ENCODE assay signal across 8 cellular contexts in the genomic region with DNA sequence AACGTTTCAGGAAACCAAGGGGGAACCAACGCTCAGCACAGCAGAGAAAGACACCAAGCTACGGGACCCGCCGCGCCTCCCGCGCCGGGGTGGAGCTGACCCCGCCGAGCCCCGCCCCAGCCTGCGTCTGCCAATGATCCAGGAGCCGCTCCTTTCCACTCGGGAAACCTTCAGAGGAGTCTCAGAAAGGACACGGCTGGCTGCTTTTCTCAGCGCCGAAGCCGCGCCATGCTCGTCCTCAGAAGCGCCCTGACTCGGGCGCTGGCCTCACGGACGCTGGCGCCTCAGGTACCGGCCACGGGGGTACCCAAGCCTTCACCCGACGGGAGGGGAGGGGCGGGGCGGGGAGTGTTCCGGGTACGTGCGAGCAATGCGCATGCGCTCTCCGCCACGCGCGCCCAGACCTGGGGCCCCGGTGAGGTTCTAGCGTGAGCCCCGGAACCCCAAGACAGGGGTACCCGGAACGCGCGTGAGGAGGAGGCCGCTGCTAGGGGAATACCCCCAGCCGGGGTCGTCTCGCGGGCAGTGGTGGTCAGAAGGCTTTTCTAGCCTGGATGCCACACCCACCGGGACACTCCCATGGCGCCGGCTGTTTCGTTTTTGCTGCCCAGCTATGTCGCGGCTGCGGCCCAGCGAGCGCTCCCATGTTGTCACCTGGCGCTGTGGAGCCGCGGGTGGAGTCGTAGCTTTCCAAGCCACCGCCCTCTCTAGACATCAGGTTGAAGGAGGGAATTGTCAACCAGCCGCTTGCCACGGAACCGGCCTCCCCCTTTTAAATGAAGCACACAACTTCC. TPM values are rescaled to one million over a fixed set of nuclear protein-coding genes. Genes with fewer than 3 reads are reported as not detected.
DNase-seq lines count a peak whose midpoint lies in the region; ATAC-seq lines count a peak whose summit lies in the region.

NIPSNAP3A (plus strand) TSS at position 119 of the 794 bp plus-strand sequence; CDS start at position 229, 110 bp downstream.

- peaks cover 1% of the 10 kb centered on the region for H3K36me3 ChIP-seq in urinary bladder (ENCODE audit: insufficient read depth)

- H3K27ac ChIP-seq in urinary bladder (ENCODE audit: low read depth): peak within 1 kb of the TSS; percentile 91

- no peaks in the 10 kb centered on the region for H3K36me3 Mint-ChIP-seq in T-helper 17 cell (ENCODE audit: low read depth)

- no peaks in the 10 kb centered on the region for H3K27me3 Mint-ChIP-seq in T-helper 17 cell

- peak within 1 kb of the TSS; percentile 71 for H3K4me3 ChIP-seq in urinary bladder (ENCODE audit: low read depth, low read length)

- DNase-seq in NCI-H1417 treated with DMSO at 0.1 percent for 48 hours (lab: John Stamatoyannopoulos, UW) (peak; percentile 72), T-helper 17 cell (peak; percentile 79 to 81 (median 79)), amygdala (lab: John Stamatoyannopoulos, UW) (peak; percentile 18 to 98 (median 84)), left ventricle myocardium superior (peak; percentile 94), pulmonary artery endothelial cell (ENCODE audit: low read depth, low spot score) (no peak)

- peak within 1 kb of the TSS; percentile 98 for H3K4me3 Mint-ChIP-seq in T-helper 17 cell

- peak; percentile 91 for ATAC-seq in GM18498 (IDR thresholded peaks at IDR 0.05; ENCODE audit: unreplicated experiment)
- peak; percentile 90 for ATAC-seq in HG02840 (IDR thresholded peaks at IDR 0.05; ENCODE audit: low FRiP score, unreplicated experiment)
- peak; percentile 89 for ATAC-seq in T-helper 17 cell
- peak; percentile 97 for ATAC-seq in left ventricle myocardium superior

- WGBS in urinary bladder: under 1% methylated on average over 71 of the region's 71 CpGs

- H3K27ac Mint-ChIP-seq in T-helper 17 cell: peak within 1 kb of the TSS; percentile 98

- no peaks in the 10 kb centered on the region for H3K4me1 ChIP-seq in urinary bladder (ENCODE audit: insufficient read depth)

- H3K4me1 Mint-ChIP-seq in T-helper 17 cell: peaks cover 20% of the 10 kb centered on the region

- intact Hi-C loops in left ventricle myocardium superior (cut with micrococcal nuclease): no loop called here

- H3K9me3 ChIP-seq in T-helper 17 cell (ENCODE audit: control insufficient read depth, low read length, poor library complexity, severe bottlenecking): no peaks in the 10 kb centered on the region

RNA-seq across cellular contexts. Expression of gene NIPSNAP3A, which starts in this region (rescaled TPM):
- 1 to 10 TPM; 8.3 to 8.8 TPM for total RNA-seq in T-helper 17 cell
- total RNA-seq in left ventricle myocardium superior: 17.3 TPM
- total RNA-seq in pulmonary artery endothelial cell: 49.9 and 54.5 TPM in 2 replicates
- 64.2 TPM for total RNA-seq in urinary bladder
- polyA plus RNA-seq in urinary bladder: 30.4 TPM
